1 cellular context compared by ENCODE assay signal in genomic region chr1:157045251-157046218, GRCh38.
A peak's percentile ranks its signal among the peaks of the same experiment; 100 is the strongest.
TF ChIP-seq lines count a peak whose summit lies in the region.

ARHGEF11 (minus strand) TSS chr1:157045742; CDS start chr1:157044330, 1,412 bp downstream.

TF ChIP-seq in K562, 482 proteins besides CTCF, POLR2A, EP300 and RAD21 (continued from another document):
- TF ChIP-seq, protein P1, sequence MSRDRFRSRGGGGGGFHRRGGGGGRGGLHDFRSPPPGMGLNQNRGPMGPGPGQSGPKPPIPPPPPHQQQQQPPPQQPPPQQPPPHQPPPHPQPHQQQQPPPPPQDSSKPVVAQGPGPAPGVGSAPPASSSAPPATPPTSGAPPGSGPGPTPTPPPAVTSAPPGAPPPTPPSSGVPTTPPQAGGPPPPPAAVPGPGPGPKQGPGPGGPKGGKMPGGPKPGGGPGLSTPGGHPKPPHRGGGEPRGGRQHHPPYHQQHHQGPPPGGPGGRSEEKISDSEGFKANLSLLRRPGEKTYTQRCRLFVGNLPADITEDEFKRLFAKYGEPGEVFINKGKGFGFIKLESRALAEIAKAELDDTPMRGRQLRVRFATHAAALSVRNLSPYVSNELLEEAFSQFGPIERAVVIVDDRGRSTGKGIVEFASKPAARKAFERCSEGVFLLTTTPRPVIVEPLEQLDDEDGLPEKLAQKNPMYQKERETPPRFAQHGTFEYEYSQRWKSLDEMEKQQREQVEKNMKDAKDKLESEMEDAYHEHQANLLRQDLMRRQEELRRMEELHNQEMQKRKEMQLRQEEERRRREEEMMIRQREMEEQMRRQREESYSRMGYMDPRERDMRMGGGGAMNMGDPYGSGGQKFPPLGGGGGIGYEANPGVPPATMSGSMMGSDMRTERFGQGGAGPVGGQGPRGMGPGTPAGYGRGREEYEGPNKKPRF (IDR thresholded peaks at IDR 0.05; ENCODE audit: low read depth, low read length), result no peak
- TF ChIP-seq EHMT2 (IDR thresholded peaks at IDR 0.05), result no peak
- no peak for TF ChIP-seq ZNF174 (CRISPR knock-in tag; IDR thresholded peaks at IDR 0.05)
- no peak for TF ChIP-seq ZNF644 (tag; IDR thresholded peaks at IDR 0.05; ENCODE audit: low read depth)
- TF ChIP-seq, protein P2, sequence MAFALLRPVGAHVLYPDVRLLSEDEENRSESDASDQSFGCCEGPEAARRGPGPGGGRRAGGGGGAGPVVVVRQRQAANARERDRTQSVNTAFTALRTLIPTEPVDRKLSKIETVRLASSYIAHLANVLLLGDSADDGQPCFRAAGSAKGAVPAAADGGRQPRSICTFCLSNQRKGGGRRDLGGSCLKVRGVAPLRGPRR (CRISPR knock-in tag; IDR thresholded peaks at IDR 0.05), result no peak
- TF ChIP-seq FOXJ2 (tag; IDR thresholded peaks at IDR 0.05), result no peak
- TF ChIP-seq ELF1 (tag; IDR thresholded peaks at IDR 0.05), result peak; percentile 77
- no peak for TF ChIP-seq CEBPZ (IDR thresholded peaks at IDR 0.05; ENCODE audit: borderline replicate concordance, low read depth, low read length)
- peak; percentile 3 for TF ChIP-seq SAP30 (IDR thresholded peaks at IDR 0.05; ENCODE audit: borderline replicate concordance, insufficient read depth, low read depth, low read length, poor library complexity, severe bottlenecking)
- no peak for TF ChIP-seq CREB1 (IDR thresholded peaks at IDR 0.05)
- no peak for TF ChIP-seq CREB1 (CRISPR knock-in tag; IDR thresholded peaks at IDR 0.05)
- no peak for TF ChIP-seq NFE2L1 (tag; IDR thresholded peaks at IDR 0.05; ENCODE audit: borderline replicate concordance, low read depth)
- no peak for TF ChIP-seq CBX1 (IDR thresholded peaks at IDR 0.05; ENCODE audit: low read depth)
- TF ChIP-seq, protein P3, sequence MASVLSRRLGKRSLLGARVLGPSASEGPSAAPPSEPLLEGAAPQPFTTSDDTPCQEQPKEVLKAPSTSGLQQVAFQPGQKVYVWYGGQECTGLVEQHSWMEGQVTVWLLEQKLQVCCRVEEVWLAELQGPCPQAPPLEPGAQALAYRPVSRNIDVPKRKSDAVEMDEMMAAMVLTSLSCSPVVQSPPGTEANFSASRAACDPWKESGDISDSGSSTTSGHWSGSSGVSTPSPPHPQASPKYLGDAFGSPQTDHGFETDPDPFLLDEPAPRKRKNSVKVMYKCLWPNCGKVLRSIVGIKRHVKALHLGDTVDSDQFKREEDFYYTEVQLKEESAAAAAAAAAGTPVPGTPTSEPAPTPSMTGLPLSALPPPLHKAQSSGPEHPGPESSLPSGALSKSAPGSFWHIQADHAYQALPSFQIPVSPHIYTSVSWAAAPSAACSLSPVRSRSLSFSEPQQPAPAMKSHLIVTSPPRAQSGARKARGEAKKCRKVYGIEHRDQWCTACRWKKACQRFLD (CRISPR knock-in tag; IDR thresholded peaks at IDR 0.05), result peak; percentile 53; the same call in 1 of the 2 replicates
- TF ChIP-seq YY1 (IDR thresholded peaks at IDR 0.05; ENCODE audit: borderline replicate concordance in 1 of 3, control insufficient read depth in 1 of 3, extremely low read depth in 1 of 3, insufficient read depth in 3 of 3, insufficient read length in 1 of 3, insufficient replicate concordance in 2 of 3, low read depth in 1 of 3, low read length in 2 of 3), result peak in 2 of 3 experiments; percentile 24 to 73
- TF ChIP-seq ZC3H8 (IDR thresholded peaks at IDR 0.05), result no peak
- TF ChIP-seq SMAD3 (CRISPR knock-in tag; conservative IDR thresholded peaks at IDR 0.05), result no peak
- peak; percentile 93 for TF ChIP-seq RBBP5 (IDR thresholded peaks at IDR 0.05; ENCODE audit: borderline replicate concordance, insufficient read depth, low read length, poor library complexity, severe bottlenecking)
- peak; percentile 70; the same call in 1 of the 2 replicates for TF ChIP-seq L3MBTL2 (IDR thresholded peaks at IDR 0.05)
- TF ChIP-seq PHF8 (IDR thresholded peaks at IDR 0.05; ENCODE audit: borderline replicate concordance, low read length), result peak; percentile 86; the same call in 1 of the 2 replicates
- TF ChIP-seq KDM2B (CRISPR knock-in tag; IDR thresholded peaks at IDR 0.05), result no peak
- no peak for TF ChIP-seq KAT2B (IDR thresholded peaks at IDR 0.05; ENCODE audit: low read depth, low read length)
- TF ChIP-seq PHF20 (IDR thresholded peaks at IDR 0.05; ENCODE audit: partially characterized antibody), result no peak
- TF ChIP-seq FOXK1 (CRISPR knock-in tag; IDR thresholded peaks at IDR 0.05; ENCODE audit: borderline replicate concordance), result no peak
- no peak for TF ChIP-seq ZNF584 (CRISPR knock-in tag; IDR thresholded peaks at IDR 0.05; ENCODE audit: low read depth)
- no peak for TF ChIP-seq TGIF2 (CRISPR knock-in tag; IDR thresholded peaks at IDR 0.05)
- TF ChIP-seq SMARCC2 (IDR thresholded peaks at IDR 0.05; ENCODE audit: low read depth), result no peak
- TF ChIP-seq ZKSCAN1 (IDR thresholded peaks at IDR 0.05; ENCODE audit: low read depth, low read length), result no peak
- no peak for TF ChIP-seq NBN (IDR thresholded peaks at IDR 0.05; ENCODE audit: low read depth)
- no peak for TF ChIP-seq TEAD2 (tag; IDR thresholded peaks at IDR 0.05)
- TF ChIP-seq THRAP3 (IDR thresholded peaks at IDR 0.05; ENCODE audit: borderline replicate concordance), result no peak
- no peak for TF ChIP-seq PHTF2 (CRISPR knock-in tag; IDR thresholded peaks at IDR 0.05)
- TF ChIP-seq STAT5A (IDR thresholded peaks at IDR 0.05; ENCODE audit: borderline replicate concordance, low read length), result no peak
- TF ChIP-seq SMC3 (conservative IDR thresholded peaks at IDR 0.05; ENCODE audit: insufficient read depth, low read depth, low read length), result no peak
